In genomic region chr2:190698895-190699294, GRCh38 we compare ENCODE assay signal across 15 cellular contexts. TPM values are rescaled to one million over a fixed set of nuclear protein-coding genes. Genes with fewer than 3 reads are reported as not detected.
A peak's percentile ranks its signal among the peaks of the same experiment; 100 is the strongest.
DNase-seq lines count a peak whose midpoint lies in the region; TF ChIP-seq lines count a peak whose summit lies in the region.
"Had no signal": no experiment of that assay in that cellular context is flagged by ENCODE, and none has a peak within 500 bp of the region (broad histone marks: within the 10 kb centered on the region; RNA-seq: fewer than 3 reads in every experiment).

No MANE protein-coding gene starts in this region.

- no peak overlapping the region for H3K18ac ChIP-seq in mesenchymal stem cell (ENCODE audit: low read depth in 1 of 2, low read length in 2 of 2)

- no peak overlapping the region for H3K4me2 ChIP-seq in mesenchymal stem cell (ENCODE audit: low read length, poor library complexity, severe bottlenecking)

- H3K27me3 ChIP-seq in BE2C (no peaks in the 10 kb centered on the region), HUES48 (ENCODE audit: control insufficient read depth, insufficient read depth, low read length) (no peaks in the 10 kb centered on the region), mesenchymal stem cell (ENCODE audit: control insufficient read depth in 1 of 2, insufficient read depth in 1 of 2, low read length in 2 of 2) (no peaks in the 10 kb centered on the region)
- H3K27me3 ChIP-seq: SJSA1, suprapubic skin had no signal

- H3K79me1 ChIP-seq in mesenchymal stem cell (replicated peaks; ENCODE audit: low read length, poor library complexity, severe bottlenecking), result no peaks in the 10 kb centered on the region

- H2BK120ac ChIP-seq in mesenchymal stem cell (ENCODE audit: low read depth, low read length), result no peak overlapping the region

- H3K14ac ChIP-seq in mesenchymal stem cell (ENCODE audit: low read length in 2 of 2), result no peak overlapping the region

- H3K4me3 ChIP-seq in BE2C (ENCODE audit: low read depth, low read length), result no peak overlapping the region
- no peak overlapping the region for H3K4me3 ChIP-seq in HUES48 (ENCODE audit: low read depth, low read length)
- H3K4me3 ChIP-seq in mesenchymal stem cell (ENCODE audit: insufficient read depth in 1 of 2, low read depth in 1 of 2, low read length in 2 of 2), result no peak overlapping the region
- H3K4me3 ChIP-seq: SJSA1, suprapubic skin had no signal

- H3K4me3 Mint-ChIP-seq in endothelial cell (ENCODE audit: unreplicated experiment), result no peak overlapping the region
- H3K4me3 Mint-ChIP-seq: naive B cell had no signal

- peaks cover 1% of the 10 kb centered on the region for H3K27me3 Mint-ChIP-seq in endothelial cell (ENCODE audit: unreplicated experiment)

- H3K4ac ChIP-seq in mesenchymal stem cell (ENCODE audit: low read depth in 1 of 2, low read length in 2 of 2), result no peak overlapping the region

- peaks cover 14% of the 10 kb centered on the region for H3K4me1 Mint-ChIP-seq in endothelial cell (ENCODE audit: unreplicated experiment)
- H3K4me1 Mint-ChIP-seq: naive B cell had no signal

- no peaks in the 10 kb centered on the region for H3K36me3 Mint-ChIP-seq in endothelial cell (ENCODE audit: low read depth, unreplicated experiment)

- 39% methylated on average over 5 of the region's 5 CpGs for WGBS in mesenchymal stem cell

- H3K4me1 ChIP-seq in BE2C (no peaks in the 10 kb centered on the region), HUES48 (ENCODE audit: control insufficient read depth, insufficient read depth, low read length) (peaks cover 38% of the 10 kb centered on the region), mesenchymal stem cell (ENCODE audit: control insufficient read depth, insufficient read depth, low read depth, low read length) (peaks cover 3% of the 10 kb centered on the region)
- H3K4me1 ChIP-seq: suprapubic skin had no signal

- no peak overlapping the region for H2BK5ac ChIP-seq in mesenchymal stem cell (ENCODE audit: low read depth, low read length, poor library complexity, severe bottlenecking)

- H4K91ac ChIP-seq in mesenchymal stem cell (ENCODE audit: low read length), result no peak overlapping the region

- H3K36me3 ChIP-seq in BE2C, result no peaks in the 10 kb centered on the region
- no peaks in the 10 kb centered on the region for H3K36me3 ChIP-seq in HUES48 (ENCODE audit: control insufficient read depth, insufficient read depth, low read length)
- no peaks in the 10 kb centered on the region for H3K36me3 ChIP-seq in mesenchymal stem cell (ENCODE audit: control insufficient read depth in 1 of 2, insufficient read depth in 2 of 2, low read depth in 1 of 2, low read length in 2 of 2)
- H3K36me3 ChIP-seq: SJSA1, suprapubic skin had no signal

- no peak overlapping the region for H2AK5ac ChIP-seq in mesenchymal stem cell (ENCODE audit: low read length, severe bottlenecking)

- H3K9me3 Mint-ChIP-seq in endothelial cell (ENCODE audit: unreplicated experiment), result no peaks in the 10 kb centered on the region
- H3K9me3 Mint-ChIP-seq: naive B cell had no signal

- 0 out of 2 replicates have a peak, but pooled peaks have one; percentile 22 for TF ChIP-seq CTCF in BE2C (IDR thresholded peaks at IDR 0.05; ENCODE audit: low read depth, low read length)
- no peak for TF ChIP-seq CTCF in endothelial cell (IDR thresholded peaks at IDR 0.05; ENCODE audit: unreplicated experiment)

- no peak overlapping the region for H2BK12ac ChIP-seq in mesenchymal stem cell (ENCODE audit: low read length in 2 of 2)

- no peak for DNase-seq in BE2C
- DNase-seq in endothelial cell (ENCODE audit: low spot score), result peak; percentile 37
- DNase-seq in mesenchymal stem cell, result peak; percentile 19
- DNase-seq in GM19238 (ENCODE audit: insufficient read length, low spot score), result no peak
- no peak for DNase-seq in NCI-H1417 treated with DMSO at 0.1 percent for 48 hours (lab: John Stamatoyannopoulos, UW)
- no peak for DNase-seq in GDM1 (lab: John Stamatoyannopoulos, UW)
- DNase-seq in NCI-H1694 (lab: John Stamatoyannopoulos, UW), result no peak
- DNase-seq: amniotic stem cell, naive B cell, NCI-H1092, NCI-H524 treated with DMSO at 0.1 percent for 48 hours had no signal

- H2BK15ac ChIP-seq in mesenchymal stem cell (ENCODE audit: low read depth, poor library complexity, severe bottlenecking), result no peak overlapping the region

- H3K9ac ChIP-seq in HUES48 (ENCODE audit: low read depth, low read length) (no peak overlapping the region), mesenchymal stem cell (ENCODE audit: low read length) (no peak overlapping the region)

- no peak overlapping the region for H4K8ac ChIP-seq in mesenchymal stem cell (ENCODE audit: low read length)

- no peaks in the 10 kb centered on the region for H3K9me3 ChIP-seq in BE2C
- H3K9me3 ChIP-seq in HUES48 (ENCODE audit: control insufficient read depth, insufficient read depth, low read length), result no peaks in the 10 kb centered on the region
- H3K9me3 ChIP-seq in mesenchymal stem cell (ENCODE audit: control insufficient read depth, low read length), result no peaks in the 10 kb centered on the region
- H3K9me3 ChIP-seq: Caco-2, SJSA1, suprapubic skin had no signal

- no peak overlapping the region for H2AFZ ChIP-seq in mesenchymal stem cell (ENCODE audit: low read depth, low read length)

- no peak overlapping the region for H3K27ac Mint-ChIP-seq in endothelial cell (ENCODE audit: unreplicated experiment)

- no peak overlapping the region for H3K23ac ChIP-seq in mesenchymal stem cell (ENCODE audit: low read length in 2 of 2)

- peak overlapping the region; percentile 16 for H3K27ac ChIP-seq in HUES48 (ENCODE audit: low read depth, low read length)
- H3K27ac ChIP-seq in mesenchymal stem cell (ENCODE audit: low read length, poor library complexity, severe bottlenecking), result no peak overlapping the region
- H3K27ac ChIP-seq: SJSA1, suprapubic skin had no signal

RNA-seq across cellular contexts. Expression of gene NAB1, which starts 50.0 kb away (rescaled TPM):
- polyA plus RNA-seq in BE2C (2012; ENCODE audit: insufficient read depth, insufficient read length, low read depth), result 22.4 TPM
- 44.9 TPM for total RNA-seq in endothelial cell (ENCODE audit: unreplicated experiment)
- polyA plus RNA-seq in mesenchymal stem cell (2013, experiment 1 of 2), result 13.4 TPM
- polyA plus RNA-seq in mesenchymal stem cell (2013, experiment 2 of 2), result 13.5 TPM

Comparison
In these comparisons a context has a peak if more than half of its experiments do, and no peak if none do; other contexts are left out.
1. DNase-seq: peak in endothelial cell (single experiment) and mesenchymal stem cell (single experiment); none in BE2C (single experiment), GM19238 (single experiment), NCI-H1417 treated with DMSO at 0.1 percent for 48 hours (single experiment), GDM1 (single experiment) and NCI-H1694 (single experiment).